Comparison of ENCODE assay signal across 1 cellular context in the genomic region with DNA sequence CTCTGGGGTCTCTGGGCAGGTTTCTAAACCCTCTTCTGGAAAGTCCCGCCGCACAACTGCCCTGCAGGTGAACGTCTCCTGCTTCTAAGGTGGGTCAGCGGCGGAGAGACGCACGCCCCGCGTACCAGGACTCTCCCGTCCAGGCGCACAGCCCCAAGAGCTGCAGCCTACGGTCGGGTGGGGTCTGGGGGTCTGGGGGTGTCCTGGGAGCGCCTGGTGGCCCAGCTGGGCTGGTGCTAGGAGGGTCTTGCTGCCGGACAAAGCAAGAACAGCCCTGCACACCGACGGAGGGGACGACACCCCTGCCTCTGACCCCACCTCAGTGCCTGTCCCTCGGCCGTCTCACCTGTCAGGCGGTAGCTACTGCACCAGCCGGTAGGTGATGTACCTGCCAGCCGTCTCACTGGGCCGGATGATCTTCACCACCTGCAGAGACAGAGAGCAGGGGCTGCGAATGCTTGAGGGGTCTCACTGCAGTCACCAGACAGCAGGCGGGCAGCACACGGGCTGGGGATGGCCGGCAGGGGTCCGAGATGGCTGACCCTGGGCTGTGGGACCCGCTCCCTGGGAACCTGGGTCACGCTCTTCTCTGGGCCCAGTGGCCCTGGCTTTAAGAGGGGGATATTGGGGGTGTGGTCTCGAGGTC.
TF ChIP-seq lines count a peak whose summit lies in the region.

No MANE protein-coding gene starts in this region.

TF ChIP-seq in HCT116, 20 proteins besides CTCF, POLR2A, EP300 and RAD21:
- no peak for TF ChIP-seq ELF1 (IDR thresholded peaks at IDR 0.05; ENCODE audit: borderline replicate concordance, low read depth)
- TF ChIP-seq TCF7L2 (IDR thresholded peaks at IDR 0.05; ENCODE audit: borderline replicate concordance, extremely low read depth, insufficient read depth, insufficient read length), result no peak
- no peak for TF ChIP-seq POLR2AphosphoS5 (IDR thresholded peaks at IDR 0.05; ENCODE audit: low read depth, low read length)
